ENCODE assay signal across 8 cellular contexts in the genomic region with DNA sequence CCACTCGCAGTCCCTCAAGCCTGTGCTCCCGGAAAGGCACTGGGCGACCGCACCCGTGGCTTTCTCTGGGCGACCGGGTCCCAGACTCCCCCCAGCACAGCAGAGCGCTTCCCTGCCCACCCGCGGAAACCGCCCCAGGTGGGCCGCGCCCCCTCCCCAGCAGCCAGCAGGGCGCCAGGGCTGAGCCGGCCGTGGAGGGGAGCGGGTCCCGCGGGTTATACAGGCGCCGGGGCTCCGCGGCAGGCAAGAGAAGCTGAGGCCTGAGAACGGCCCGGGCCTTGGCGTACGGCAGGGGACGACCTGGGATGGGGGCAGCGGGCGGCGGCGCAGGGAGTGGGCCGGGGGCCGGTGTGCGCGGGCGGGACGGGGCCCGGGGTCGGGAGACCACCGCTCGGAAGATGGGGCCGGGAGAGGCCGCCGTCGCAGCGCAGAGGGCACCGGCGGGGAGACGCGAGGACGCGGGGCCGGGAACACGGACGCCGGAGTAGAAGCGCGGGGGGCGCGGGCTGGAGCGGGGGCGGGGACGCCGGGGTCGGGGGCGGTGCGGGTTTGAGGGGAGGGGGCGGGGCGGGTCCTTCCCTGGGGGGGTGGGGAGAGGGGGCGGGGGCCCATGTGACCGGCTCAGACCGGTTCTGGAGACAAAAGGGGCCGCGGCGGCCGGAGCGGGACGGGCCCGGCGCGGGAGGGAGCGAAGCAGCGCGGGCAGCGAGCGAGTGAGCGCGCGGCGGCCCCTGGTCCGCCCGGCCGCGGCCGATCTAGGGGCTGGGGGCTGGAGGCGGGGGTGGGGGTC. TPM values are rescaled to one million over a fixed set of nuclear protein-coding genes. Genes with fewer than 3 reads are reported as not detected.
DNase-seq lines count a peak whose midpoint lies in the region; ATAC-seq, FAIRE-seq and TF ChIP-seq lines count a peak whose summit lies in the region.

A gene with protein sequence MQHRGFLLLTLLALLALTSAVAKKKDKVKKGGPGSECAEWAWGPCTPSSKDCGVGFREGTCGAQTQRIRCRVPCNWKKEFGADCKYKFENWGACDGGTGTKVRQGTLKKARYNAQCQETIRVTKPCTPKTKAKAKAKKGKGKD (plus strand): TSS at position 624 of the 790 bp plus-strand sequence. CDS start 389 bp downstream, outside the sequence.

- peaks cover 24% of the 10 kb centered on the region for H3K36me3 ChIP-seq in iPS-20b (ENCODE audit: insufficient read depth, low read depth, low read length)
- H3K36me3 ChIP-seq in small intestine (ENCODE audit: control insufficient read depth in 2 of 2, insufficient read depth in 2 of 2, low read length in 2 of 2) = peaks cover 3 to 7% of the 10 kb centered on the region in 2 donors

- H3K27ac ChIP-seq in iPS-20b (ENCODE audit: low read length) (peak within 1 kb of the TSS; percentile 77), small intestine (ENCODE audit: low read depth in 1 of 2, low read length in 1 of 2) (peak within 1 kb of the TSS; percentile 90 to 97)

- ATAC-seq in HG03045 (IDR thresholded peaks at IDR 0.05; ENCODE audit: unreplicated experiment) = no peak

- H3K27me3 ChIP-seq in iPS-20b (ENCODE audit: insufficient read depth, low read length) = peaks cover 5% of the 10 kb centered on the region
- H3K27me3 ChIP-seq in small intestine (ENCODE audit: control insufficient read depth in 2 of 2, insufficient read depth in 2 of 2, low read length in 2 of 2) = peaks cover 0 to 3% of the 10 kb centered on the region in 2 donors

- WGBS in small intestine, 3 donors = 0 to 1% (median 1%) methylated on average over 37 to 97 of the region's 97 CpGs

- peak within 1 kb of the TSS; percentile 96 for H3K9ac ChIP-seq in iPS-20b (ENCODE audit: low read depth, low read length)

- TF ChIP-seq CTCF in LNCaP clone FGC (IDR thresholded peaks at IDR 0.05; ENCODE audit: control insufficient read depth, extremely low read depth, insufficient read depth) = no peak

- DNase-seq in GM03348 (ENCODE audit: low spot score) (peak; percentile 63), LNCaP clone FGC (ENCODE audit: low read depth) (no peak), astrocyte of the hippocampus (ENCODE audit: low read depth, low spot score) (peak; percentile 79), small intestine (no peak), cerebellar nuclear complex (lab: John Stamatoyannopoulos, UW) (no peak)
- no peak for DNase-seq in stimulated activated CD4-positive, alpha-beta T cell treated with anti-CD3 and anti-CD28 coated beads, Interleukin-4, amount 100 ng/mL, for 1 hour

- no peak for FAIRE-seq in small intestine (lab: Jason Lieb, UNC)

- H3K9me3 ChIP-seq in iPS-20b (ENCODE audit: insufficient read depth, low read depth, low read length) = no peaks in the 10 kb centered on the region
- H3K9me3 ChIP-seq in small intestine (ENCODE audit: control insufficient read depth, low read depth) = no peaks in the 10 kb centered on the region

- H3K4me1 ChIP-seq in iPS-20b (ENCODE audit: insufficient read depth, low read length) (peaks cover 3% of the 10 kb centered on the region; the same call in 1 of the 2 replicates), small intestine (ENCODE audit: control insufficient read depth in 2 of 2, insufficient read depth in 1 of 2, low read depth in 1 of 2, low read length in 1 of 2) (peaks cover 0 to 2% of the 10 kb centered on the region in 2 donors)

- H3K4me3 ChIP-seq in LNCaP clone FGC (ENCODE audit: low read depth, low read length) (peak within 1 kb of the TSS; percentile 48), iPS-20b (ENCODE audit: low read length) (peak within 1 kb of the TSS; percentile 87), small intestine (ENCODE audit: low read depth in 1 of 2, low read length in 2 of 2) (peak within 1 kb of the TSS; percentile 58 to 79)

RNA-seq across cellular contexts. Expression of the gene that starts here (rescaled TPM):
- polyA plus RNA-seq in small intestine = 100 to 1,000 TPM; 206 to 356 (median 246) TPM

Comparison
In these comparisons a context has a peak if more than half of its experiments do, and no peak if none do; other contexts are left out.
1. DNase-seq: peak in GM03348 (single experiment) and astrocyte of the hippocampus (single experiment); none in LNCaP clone FGC (single experiment), small intestine (single experiment), cerebellar nuclear complex (0 of 2) and stimulated activated CD4-positive, alpha-beta T cell treated with anti-CD3 and anti-CD28 coated beads, Interleukin-4, amount 100 ng/mL, for 1 hour (single experiment).
2. Peak in every context shown above with its lines, with median percentiles within 50 percentile points of each other: H3K4me3 ChIP-seq.